In the genomic region with DNA sequence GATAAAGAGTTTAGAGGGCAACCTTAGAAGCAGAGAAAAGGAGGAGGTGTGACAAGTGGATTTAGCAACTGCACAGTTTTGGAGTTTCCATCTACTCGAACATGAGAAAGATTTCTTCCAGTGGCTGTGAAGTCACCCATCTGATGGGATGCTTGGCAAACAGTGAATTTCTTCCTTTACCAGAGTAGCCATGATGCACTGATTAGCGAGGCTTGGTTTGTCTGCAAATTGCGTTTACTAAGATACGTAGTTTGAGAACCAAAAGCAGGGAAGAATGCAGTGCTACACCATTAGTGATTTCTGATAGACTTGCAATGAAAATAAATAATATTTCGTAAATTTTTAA, we compare ENCODE assay signal across 1 cellular context.
A peak's percentile ranks its signal among the peaks of the same experiment; 100 is the strongest.
TF ChIP-seq lines count a peak whose summit lies in the region.

No MANE protein-coding gene starts in this region.

TF ChIP-seq in K562, 482 proteins besides CTCF, POLR2A, EP300 and RAD21:
- TF ChIP-seq, protein P1, sequence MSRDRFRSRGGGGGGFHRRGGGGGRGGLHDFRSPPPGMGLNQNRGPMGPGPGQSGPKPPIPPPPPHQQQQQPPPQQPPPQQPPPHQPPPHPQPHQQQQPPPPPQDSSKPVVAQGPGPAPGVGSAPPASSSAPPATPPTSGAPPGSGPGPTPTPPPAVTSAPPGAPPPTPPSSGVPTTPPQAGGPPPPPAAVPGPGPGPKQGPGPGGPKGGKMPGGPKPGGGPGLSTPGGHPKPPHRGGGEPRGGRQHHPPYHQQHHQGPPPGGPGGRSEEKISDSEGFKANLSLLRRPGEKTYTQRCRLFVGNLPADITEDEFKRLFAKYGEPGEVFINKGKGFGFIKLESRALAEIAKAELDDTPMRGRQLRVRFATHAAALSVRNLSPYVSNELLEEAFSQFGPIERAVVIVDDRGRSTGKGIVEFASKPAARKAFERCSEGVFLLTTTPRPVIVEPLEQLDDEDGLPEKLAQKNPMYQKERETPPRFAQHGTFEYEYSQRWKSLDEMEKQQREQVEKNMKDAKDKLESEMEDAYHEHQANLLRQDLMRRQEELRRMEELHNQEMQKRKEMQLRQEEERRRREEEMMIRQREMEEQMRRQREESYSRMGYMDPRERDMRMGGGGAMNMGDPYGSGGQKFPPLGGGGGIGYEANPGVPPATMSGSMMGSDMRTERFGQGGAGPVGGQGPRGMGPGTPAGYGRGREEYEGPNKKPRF (IDR thresholded peaks at IDR 0.05; ENCODE audit: low read depth, low read length): no peak
- no peak for TF ChIP-seq MAFF (IDR thresholded peaks at IDR 0.05; ENCODE audit: low read length)
- TF ChIP-seq GATA2 (CRISPR knock-in tag; IDR thresholded peaks at IDR 0.05): no peak
- TF ChIP-seq TGIF2 (CRISPR knock-in tag; IDR thresholded peaks at IDR 0.05): no peak
- no peak for TF ChIP-seq NFRKB (IDR thresholded peaks at IDR 0.05; ENCODE audit: low read depth)
- TF ChIP-seq RBM14 (IDR thresholded peaks at IDR 0.05; ENCODE audit: borderline replicate concordance, insufficient read depth, low read depth, low read length): no peak
- no peak for TF ChIP-seq CBX2 (IDR thresholded peaks at IDR 0.05; ENCODE audit: insufficient read depth, low read length, poor library complexity, severe bottlenecking)
- TF ChIP-seq, protein P2, sequence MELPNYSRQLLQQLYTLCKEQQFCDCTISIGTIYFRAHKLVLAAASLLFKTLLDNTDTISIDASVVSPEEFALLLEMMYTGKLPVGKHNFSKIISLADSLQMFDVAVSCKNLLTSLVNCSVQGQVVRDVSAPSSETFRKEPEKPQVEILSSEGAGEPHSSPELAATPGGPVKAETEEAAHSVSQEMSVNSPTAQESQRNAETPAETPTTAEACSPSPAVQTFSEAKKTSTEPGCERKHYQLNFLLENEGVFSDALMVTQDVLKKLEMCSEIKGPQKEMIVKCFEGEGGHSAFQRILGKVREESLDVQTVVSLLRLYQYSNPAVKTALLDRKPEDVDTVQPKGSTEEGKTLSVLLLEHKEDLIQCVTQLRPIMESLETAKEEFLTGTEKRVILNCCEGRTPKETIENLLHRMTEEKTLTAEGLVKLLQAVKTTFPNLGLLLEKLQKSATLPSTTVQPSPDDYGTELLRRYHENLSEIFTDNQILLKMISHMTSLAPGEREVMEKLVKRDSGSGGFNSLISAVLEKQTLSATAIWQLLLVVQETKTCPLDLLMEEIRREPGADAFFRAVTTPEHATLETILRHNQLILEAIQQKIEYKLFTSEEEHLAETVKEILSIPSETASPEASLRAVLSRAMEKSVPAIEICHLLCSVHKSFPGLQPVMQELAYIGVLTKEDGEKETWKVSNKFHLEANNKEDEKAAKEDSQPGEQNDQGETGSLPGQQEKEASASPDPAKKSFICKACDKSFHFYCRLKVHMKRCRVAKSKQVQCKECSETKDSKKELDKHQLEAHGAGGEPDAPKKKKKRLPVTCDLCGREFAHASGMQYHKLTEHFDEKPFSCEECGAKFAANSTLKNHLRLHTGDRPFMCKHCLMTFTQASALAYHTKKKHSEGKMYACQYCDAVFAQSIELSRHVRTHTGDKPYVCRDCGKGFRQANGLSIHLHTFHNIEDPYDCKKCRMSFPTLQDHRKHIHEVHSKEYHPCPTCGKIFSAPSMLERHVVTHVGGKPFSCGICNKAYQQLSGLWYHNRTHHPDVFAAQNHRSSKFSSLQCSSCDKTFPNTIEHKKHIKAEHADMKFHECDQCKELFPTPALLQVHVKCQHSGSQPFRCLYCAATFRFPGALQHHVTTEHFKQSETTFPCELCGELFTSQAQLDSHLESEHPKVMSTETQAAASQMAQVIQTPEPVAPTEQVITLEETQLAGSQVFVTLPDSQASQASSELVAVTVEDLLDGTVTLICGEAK (IDR thresholded peaks at IDR 0.05): peak; percentile 45; the same call in 1 of the 2 replicates
- TF ChIP-seq, protein P2 (CRISPR knock-in tag; IDR thresholded peaks at IDR 0.05): no peak
- no peak for TF ChIP-seq ZBTB17 (CRISPR knock-in tag; IDR thresholded peaks at IDR 0.05)
- TF ChIP-seq, protein P3, sequence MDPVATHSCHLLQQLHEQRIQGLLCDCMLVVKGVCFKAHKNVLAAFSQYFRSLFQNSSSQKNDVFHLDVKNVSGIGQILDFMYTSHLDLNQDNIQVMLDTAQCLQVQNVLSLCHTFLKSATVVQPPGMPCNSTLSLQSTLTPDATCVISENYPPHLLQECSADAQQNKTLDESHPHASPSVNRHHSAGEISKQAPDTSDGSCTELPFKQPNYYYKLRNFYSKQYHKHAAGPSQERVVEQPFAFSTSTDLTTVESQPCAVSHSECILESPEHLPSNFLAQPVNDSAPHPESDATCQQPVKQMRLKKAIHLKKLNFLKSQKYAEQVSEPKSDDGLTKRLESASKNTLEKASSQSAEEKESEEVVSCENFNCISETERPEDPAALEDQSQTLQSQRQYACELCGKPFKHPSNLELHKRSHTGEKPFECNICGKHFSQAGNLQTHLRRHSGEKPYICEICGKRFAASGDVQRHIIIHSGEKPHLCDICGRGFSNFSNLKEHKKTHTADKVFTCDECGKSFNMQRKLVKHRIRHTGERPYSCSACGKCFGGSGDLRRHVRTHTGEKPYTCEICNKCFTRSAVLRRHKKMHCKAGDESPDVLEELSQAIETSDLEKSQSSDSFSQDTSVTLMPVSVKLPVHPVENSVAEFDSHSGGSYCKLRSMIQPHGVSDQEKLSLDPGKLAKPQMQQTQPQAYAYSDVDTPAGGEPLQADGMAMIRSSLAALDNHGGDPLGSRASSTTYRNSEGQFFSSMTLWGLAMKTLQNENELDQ (CRISPR knock-in tag; IDR thresholded peaks at IDR 0.05; ENCODE audit: borderline replicate concordance): no peak
- no peak for TF ChIP-seq TOE1 (IDR thresholded peaks at IDR 0.05; ENCODE audit: borderline replicate concordance)
- no peak for TF ChIP-seq TOE1 (CRISPR knock-in tag; IDR thresholded peaks at IDR 0.05; ENCODE audit: borderline replicate concordance, low read depth)
- 0 out of 2 replicates have a peak, but pooled peaks have one; percentile 3 for TF ChIP-seq DPF2 (IDR thresholded peaks at IDR 0.05)
- no peak for TF ChIP-seq SREBF2 (CRISPR knock-in tag; IDR thresholded peaks at IDR 0.05)
- peak; percentile 0 for TF ChIP-seq HDAC3 (IDR thresholded peaks at IDR 0.05; ENCODE audit: borderline replicate concordance, partially characterized antibody)
- TF ChIP-seq ZNF175 (CRISPR knock-in tag; IDR thresholded peaks at IDR 0.05; ENCODE audit: low read depth): 0 out of 2 replicates have a peak, but pooled peaks have one; percentile 31
- TF ChIP-seq, protein P4, sequence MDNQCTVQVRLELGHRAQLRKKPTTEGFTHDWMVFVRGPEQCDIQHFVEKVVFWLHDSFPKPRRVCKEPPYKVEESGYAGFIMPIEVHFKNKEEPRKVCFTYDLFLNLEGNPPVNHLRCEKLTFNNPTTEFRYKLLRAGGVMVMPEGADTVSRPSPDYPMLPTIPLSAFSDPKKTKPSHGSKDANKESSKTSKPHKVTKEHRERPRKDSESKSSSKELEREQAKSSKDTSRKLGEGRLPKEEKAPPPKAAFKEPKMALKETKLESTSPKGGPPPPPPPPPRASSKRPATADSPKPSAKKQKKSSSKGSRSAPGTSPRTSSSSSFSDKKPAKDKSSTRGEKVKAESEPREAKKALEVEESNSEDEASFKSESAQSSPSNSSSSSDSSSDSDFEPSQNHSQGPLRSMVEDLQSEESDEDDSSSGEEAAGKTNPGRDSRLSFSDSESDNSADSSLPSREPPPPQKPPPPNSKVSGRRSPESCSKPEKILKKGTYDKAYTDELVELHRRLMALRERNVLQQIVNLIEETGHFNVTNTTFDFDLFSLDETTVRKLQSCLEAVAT (IDR thresholded peaks at IDR 0.05): 0 out of 4 replicates have a peak, but pooled peaks have one; percentile 37 to 85
- TF ChIP-seq CBFA2T3 (IDR thresholded peaks at IDR 0.05): no peak
- 0 out of 2 replicates have a peak, but pooled peaks have one; percentile 9 for TF ChIP-seq ZNF766 (CRISPR knock-in tag; conservative IDR thresholded peaks at IDR 0.05)
- 0 out of 2 replicates have a peak, but pooled peaks have one; percentile 13 for TF ChIP-seq NBN (IDR thresholded peaks at IDR 0.05; ENCODE audit: low read depth)
- TF ChIP-seq, protein P5, sequence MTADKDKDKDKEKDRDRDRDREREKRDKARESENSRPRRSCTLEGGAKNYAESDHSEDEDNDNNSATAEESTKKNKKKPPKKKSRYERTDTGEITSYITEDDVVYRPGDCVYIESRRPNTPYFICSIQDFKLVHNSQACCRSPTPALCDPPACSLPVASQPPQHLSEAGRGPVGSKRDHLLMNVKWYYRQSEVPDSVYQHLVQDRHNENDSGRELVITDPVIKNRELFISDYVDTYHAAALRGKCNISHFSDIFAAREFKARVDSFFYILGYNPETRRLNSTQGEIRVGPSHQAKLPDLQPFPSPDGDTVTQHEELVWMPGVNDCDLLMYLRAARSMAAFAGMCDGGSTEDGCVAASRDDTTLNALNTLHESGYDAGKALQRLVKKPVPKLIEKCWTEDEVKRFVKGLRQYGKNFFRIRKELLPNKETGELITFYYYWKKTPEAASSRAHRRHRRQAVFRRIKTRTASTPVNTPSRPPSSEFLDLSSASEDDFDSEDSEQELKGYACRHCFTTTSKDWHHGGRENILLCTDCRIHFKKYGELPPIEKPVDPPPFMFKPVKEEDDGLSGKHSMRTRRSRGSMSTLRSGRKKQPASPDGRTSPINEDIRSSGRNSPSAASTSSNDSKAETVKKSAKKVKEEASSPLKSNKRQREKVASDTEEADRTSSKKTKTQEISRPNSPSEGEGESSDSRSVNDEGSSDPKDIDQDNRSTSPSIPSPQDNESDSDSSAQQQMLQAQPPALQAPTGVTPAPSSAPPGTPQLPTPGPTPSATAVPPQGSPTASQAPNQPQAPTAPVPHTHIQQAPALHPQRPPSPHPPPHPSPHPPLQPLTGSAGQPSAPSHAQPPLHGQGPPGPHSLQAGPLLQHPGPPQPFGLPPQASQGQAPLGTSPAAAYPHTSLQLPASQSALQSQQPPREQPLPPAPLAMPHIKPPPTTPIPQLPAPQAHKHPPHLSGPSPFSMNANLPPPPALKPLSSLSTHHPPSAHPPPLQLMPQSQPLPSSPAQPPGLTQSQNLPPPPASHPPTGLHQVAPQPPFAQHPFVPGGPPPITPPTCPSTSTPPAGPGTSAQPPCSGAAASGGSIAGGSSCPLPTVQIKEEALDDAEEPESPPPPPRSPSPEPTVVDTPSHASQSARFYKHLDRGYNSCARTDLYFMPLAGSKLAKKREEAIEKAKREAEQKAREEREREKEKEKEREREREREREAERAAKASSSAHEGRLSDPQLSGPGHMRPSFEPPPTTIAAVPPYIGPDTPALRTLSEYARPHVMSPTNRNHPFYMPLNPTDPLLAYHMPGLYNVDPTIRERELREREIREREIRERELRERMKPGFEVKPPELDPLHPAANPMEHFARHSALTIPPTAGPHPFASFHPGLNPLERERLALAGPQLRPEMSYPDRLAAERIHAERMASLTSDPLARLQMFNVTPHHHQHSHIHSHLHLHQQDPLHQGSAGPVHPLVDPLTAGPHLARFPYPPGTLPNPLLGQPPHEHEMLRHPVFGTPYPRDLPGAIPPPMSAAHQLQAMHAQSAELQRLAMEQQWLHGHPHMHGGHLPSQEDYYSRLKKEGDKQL (CRISPR knock-in tag; IDR thresholded peaks at IDR 0.05; ENCODE audit: borderline replicate concordance): no peak
- no peak for TF ChIP-seq RBM39 (optimal IDR thresholded peaks at IDR 0.05; ENCODE audit: low read depth, low read length)
